ENCODE assay signal across 33 cellular contexts in the genomic region with DNA sequence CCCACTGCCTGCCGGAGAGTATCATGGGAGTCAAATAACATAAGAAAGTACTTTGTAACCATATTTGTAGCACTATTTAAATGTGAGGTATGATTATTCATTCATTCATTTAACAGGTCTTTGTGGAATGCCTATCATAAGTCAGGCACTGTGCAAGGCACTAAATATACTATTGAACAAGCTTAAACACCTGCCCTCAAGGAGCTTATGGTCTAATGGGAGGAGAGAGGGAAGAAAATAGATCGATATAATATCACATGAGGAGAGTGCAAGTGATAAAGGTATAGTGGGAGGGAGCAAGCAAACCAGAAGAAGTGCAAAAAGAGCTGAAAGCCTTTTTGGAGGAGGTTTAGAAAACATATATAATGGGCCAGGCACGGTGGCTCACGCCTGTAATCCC.
"Had no signal": no experiment of that assay in that cellular context is flagged by ENCODE, and none has a peak within 500 bp of the region (broad histone marks: within the 10 kb centered on the region; RNA-seq: fewer than 3 reads in every experiment).

No MANE protein-coding gene starts in this region.

- H3K4me3 Mint-ChIP-seq: activated CD8-positive, alpha-beta T cell treated with anti-CD3 and anti-CD28 coated beads for 36 hours; activated naive CD4-positive, alpha-beta T cell treated with anti-CD3 and anti-CD28 coated beads, Interleukin-2, amount 10 ng/mL, durations not matched to agents 7 days and 5 days; activated naive CD8-positive, alpha-beta T cell; activated naive CD8-positive, alpha-beta T cell treated with anti-CD3 and anti-CD28 coated beads, Interleukin-2, amount 50 U/mL, for 24 hours; activated T-helper 1 cell treated with anti-CD3 and anti-CD28 coated beads, Interleukin-12 subunit alpha, Interleukin-12 subunit beta, Interleukin-2, Interleukin-4 antibody, amounts not matched to agents 30 ng/mL and 10 ng/mL and 1 ng/mL, durations not matched to agents 14 hours and 24 hours and 36 hours had no signal

- H3K36me3 ChIP-seq: Peyer's patch, WERI-Rb-1 had no signal

- H3K36me3 Mint-ChIP-seq: brain, T-cell had no signal

- H3K27ac Mint-ChIP-seq: activated CD8-positive, alpha-beta T cell treated with anti-CD3 and anti-CD28 coated beads for 36 hours; activated naive CD4-positive, alpha-beta T cell treated with anti-CD3 and anti-CD28 coated beads, Interleukin-2, amount 10 ng/mL, durations not matched to agents 7 days and 5 days; activated naive CD8-positive, alpha-beta T cell; activated naive CD8-positive, alpha-beta T cell treated with anti-CD3 and anti-CD28 coated beads, Interleukin-2, amount 50 U/mL, for 24 hours; activated T-helper 1 cell treated with anti-CD3 and anti-CD28 coated beads, Interleukin-12 subunit alpha, Interleukin-12 subunit beta, Interleukin-2, Interleukin-4 antibody, amounts not matched to agents 30 ng/mL and 10 ng/mL and 1 ng/mL, durations not matched to agents 14 hours and 24 hours and 36 hours; T-cell had no signal

- ATAC-seq: activated CD8-positive, alpha-beta T cell treated with anti-CD3 and anti-CD28 coated beads for 36 hours; activated naive CD8-positive, alpha-beta T cell treated with anti-CD3 and anti-CD28 coated beads, Interleukin-2, amount 50 U/mL, for 24 hours; activated T-cell treated with anti-CD3 and anti-CD28 coated beads, Interleukin-2, amount 50 U/mL, for 4 hours; PC-3; SK-N-SH treated with all-trans-retinoic acid at 6 μM for 48 hours; T-cell had no signal

- H3K4me3 ChIP-seq: Peyer's patch, SJSA1 had no signal

- DNase-seq: activated CD4-positive, alpha-beta T cell treated with anti-CD3 and anti-CD28 coated beads for 1 hour; activated CD4-positive, alpha-beta T cell treated with anti-CD3 and anti-CD28 coated beads for 48 hours; activated CD4-positive, alpha-beta T cell treated with anti-CD3 and anti-CD28 coated beads, Interleukin-2, amount 50 U/mL, for 4 hours; activated CD4-positive, CD25-positive, alpha-beta regulatory T cell; activated CD8-positive, alpha-beta memory T cell treated with anti-CD3 and anti-CD28 coated beads, Interleukin-2, amount 50 U/mL, for 4 hours; activated CD8-positive, alpha-beta T cell treated with anti-CD3 and anti-CD28 coated beads for 36 hours; activated gamma-delta T cell treated with Interleukin-2 at 50 U/mL for 16 hours; activated naive CD4-positive, alpha-beta T cell treated with anti-CD3 and anti-CD28 coated beads, Interleukin-2, amount 10 ng/mL, durations not matched to agents 7 days and 5 days; activated naive CD8-positive, alpha-beta T cell treated with anti-CD3 and anti-CD28 coated beads, Interleukin-2, amount 50 U/mL, for 24 hours; activated T-cell treated with anti-CD3 and anti-CD28 coated beads for 4 hours; activated T-cell treated with anti-CD3 and anti-CD28 coated beads, Interleukin-2, amount 50 U/mL, for 4 hours; anterior cingulate cortex; caudate nucleus; Karpas-422; NCI-H1105; NCI-H1436; NCI-H1694 treated with DMSO at 0.1 percent for 48 hours; NCI-H2029; NCI-H345; NCI-H524 treated with DMSO at 0.1 percent for 48 hours; PC-3; Peyer's patch; RPMI8226; SHP77 treated with DMSO at 0.1 percent for 48 hours; T-cell; T-helper 2 cell; T-helper 9 cell; WERI-Rb-1 had no signal

- H3K27ac ChIP-seq: Peyer's patch, SJSA1, WERI-Rb-1 had no signal

- H3K27me3 ChIP-seq: Peyer's patch, SJSA1 had no signal

- H3K9me3 Mint-ChIP-seq: activated CD8-positive, alpha-beta T cell treated with anti-CD3 and anti-CD28 coated beads for 36 hours; activated naive CD4-positive, alpha-beta T cell treated with anti-CD3 and anti-CD28 coated beads, Interleukin-2, amount 10 ng/mL, durations not matched to agents 7 days and 5 days; activated naive CD8-positive, alpha-beta T cell treated with anti-CD3 and anti-CD28 coated beads, Interleukin-2, amount 50 U/mL, for 24 hours; activated T-cell treated with anti-CD3 and anti-CD28 coated beads, Interleukin-2, amount 50 U/mL, for 4 hours; activated T-helper 1 cell treated with anti-CD3 and anti-CD28 coated beads, Interleukin-12 subunit alpha, Interleukin-12 subunit beta, Interleukin-2, Interleukin-4 antibody, amounts not matched to agents 30 ng/mL and 10 ng/mL and 1 ng/mL, durations not matched to agents 14 hours and 24 hours and 36 hours; T-cell had no signal

- H3K9me3 ChIP-seq: Peyer's patch, SJSA1 had no signal

- H3K27me3 Mint-ChIP-seq: activated CD8-positive, alpha-beta T cell treated with anti-CD3 and anti-CD28 coated beads for 36 hours; activated naive CD8-positive, alpha-beta T cell; activated naive CD8-positive, alpha-beta T cell treated with anti-CD3 and anti-CD28 coated beads, Interleukin-2, amount 50 U/mL, for 24 hours; T-cell had no signal
